In the genomic region with DNA sequence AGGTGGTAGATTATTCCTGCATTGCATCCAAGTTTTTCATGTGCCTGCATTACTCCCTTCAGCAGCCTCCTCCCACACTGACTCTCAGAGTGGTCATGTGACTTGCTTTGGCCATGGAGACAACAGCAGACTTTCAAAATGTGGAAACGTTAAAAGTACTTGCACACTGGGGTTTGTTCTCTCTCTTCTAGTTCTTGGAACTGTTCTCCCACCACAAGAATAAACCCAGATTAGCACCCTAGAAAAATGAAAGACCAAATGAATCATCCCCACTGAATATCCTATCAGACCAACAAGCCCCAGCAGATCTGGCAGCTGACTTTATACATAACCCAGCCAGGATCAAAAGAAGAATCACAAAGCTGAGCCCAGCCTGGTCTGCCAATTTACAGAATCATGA, we compare ENCODE assay signal across 22 cellular contexts.
DNase-seq lines count a peak whose midpoint lies in the region; ATAC-seq and TF ChIP-seq lines count a peak whose summit lies in the region.
"Had no signal": no experiment of that assay in that cellular context is flagged by ENCODE, and none has a peak within 500 bp of the region (broad histone marks: within the 10 kb centered on the region; RNA-seq: fewer than 3 reads in every experiment).

No MANE protein-coding gene starts in this region.

- TF ChIP-seq POLR2A in uterus (IDR thresholded peaks at IDR 0.05) = no peak

- H3K27me3 ChIP-seq in uterus = no peaks in the 10 kb centered on the region
- H3K27me3 ChIP-seq in ascending aorta = no peaks in the 10 kb centered on the region
- H3K27me3 ChIP-seq: SJSA1 had no signal

- intact Hi-C loops in uterus (cut with DNase I; ENCODE audit: low total_unique reads) = no loop called here
- intact Hi-C loops in ascending aorta (cut with DNase I) = no loop called here

- no peak overlapping the region for H3K4me3 ChIP-seq in epithelial cell of esophagus (ENCODE audit: low read length)
- no peak overlapping the region for H3K4me3 ChIP-seq in uterus
- H3K4me3 ChIP-seq in ascending aorta = no peak overlapping the region
- H3K4me3 ChIP-seq: SJSA1 had no signal

- H3K4me1 ChIP-seq in uterus (peaks cover 0 to 5% of the 10 kb centered on the region in 2 donors), ascending aorta (no peaks in the 10 kb centered on the region)
- H3K4me1 ChIP-seq: parathyroid adenoma, SJSA1 had no signal

- DNase-seq in RWPE1 (ENCODE audit: low spot score) (peak; percentile 10), epithelial cell of esophagus (ENCODE audit: low read depth) (peak; percentile 13), medulla oblongata (ENCODE audit: extremely low spot score) (peak; percentile 7), uterus (peak; percentile 54 to 66), ascending aorta (ENCODE audit: low spot score in 2 of 2) (no peak), EL (no peak)
- DNase-seq: activated CD4-positive, alpha-beta T cell treated with anti-CD3 and anti-CD28 coated beads for 4 hours; activated naive CD4-positive, alpha-beta T cell treated with anti-CD3 and anti-CD28 coated beads for 36 hours; activated T-cell treated with anti-CD3 and anti-CD28 coated beads, Interleukin-2, amount 50 U/mL, for 72 hours; CD8-positive, alpha-beta T cell; DMS153; effector CD4-positive, alpha-beta T cell; left colon; NCI-H187 treated with DMSO at 0.1 percent for 48 hours; PC-3; stimulated activated CD4-positive, alpha-beta T cell treated with anti-CD3 and anti-CD28 coated beads, Interleukin-1b, Interleukin-23, amount 100 ng/mL, for 48 hours had no signal

- H3K27ac ChIP-seq in RWPE1 = no peak overlapping the region
- peak overlapping the region; percentile 62 to 77 for H3K27ac ChIP-seq in uterus
- H3K27ac ChIP-seq in ascending aorta = no peak overlapping the region
- H3K27ac ChIP-seq: KMS-11, parathyroid adenoma, SJSA1 had no signal

- POLR2A ChIA-PET in RWPE1 (lab: Yijun Ruan, JAX; ENCODE audit: low non-redundant PET) = no interaction called here

- ATAC-seq in GM21528 (IDR thresholded peaks at IDR 0.05; ENCODE audit: low FRiP score, unreplicated experiment) = no peak
- ATAC-seq: activated T-cell treated with anti-CD3 and anti-CD28 coated beads, Interleukin-2, amount 50 U/mL, for 72 hours; CD8-positive, alpha-beta T cell; left colon; natural killer cell treated with Interleukin-12 subunit alpha and Interleukin-12 subunit beta and Interleukin-15 and Interleukin-18, amount 100 ng/mL, for 72 hours; PC-3; stimulated activated effector memory CD8-positive, alpha-beta T cell treated with anti-CD3 and anti-CD28 coated beads, Interleukin-12 subunit alpha, Interleukin-12 subunit beta, amount 100 ng/mL, for 72 hours had no signal

- TF ChIP-seq CTCF in RWPE1 (conservative IDR thresholded peaks at IDR 0.05; ENCODE audit: low read depth) = no peak
- TF ChIP-seq CTCF in epithelial cell of esophagus (IDR thresholded peaks at IDR 0.05; ENCODE audit: insufficient read depth, low read depth, low read length, missing control alignments) = no peak
- no peak for TF ChIP-seq CTCF in uterus (IDR thresholded peaks at IDR 0.05)
- no peak for TF ChIP-seq CTCF in ascending aorta (IDR thresholded peaks at IDR 0.05)

- H3K9me3 ChIP-seq in uterus (no peaks in the 10 kb centered on the region), ascending aorta (no peaks in the 10 kb centered on the region)
- H3K9me3 ChIP-seq: SJSA1 had no signal

- H3K36me3 ChIP-seq in uterus (no peaks in the 10 kb centered on the region), ascending aorta (no peaks in the 10 kb centered on the region)
- H3K36me3 ChIP-seq: SJSA1 had no signal

- CTCF ChIA-PET in RWPE1 (lab: Yijun Ruan, JAX) = interaction anchor here (1.0 kb wide), 1 partner anchor 20 kb away, joined by 3 read pairs; no protein-coding TSS in a partner anchor

Comparison
In these comparisons a context has a peak if more than half of its experiments do, and no peak if none do; other contexts are left out.
1. DNase-seq: peak in RWPE1 (single experiment), epithelial cell of esophagus (single experiment), medulla oblongata (single experiment) and uterus (2 of 2); none in ascending aorta (0 of 2) and EL (single experiment).
2. H3K27ac ChIP-seq: peak in uterus (2 of 2); none in RWPE1 (single experiment) and ascending aorta (0 of 2).